Comparison of ENCODE assay signal across 14 cellular contexts in the genomic region with DNA sequence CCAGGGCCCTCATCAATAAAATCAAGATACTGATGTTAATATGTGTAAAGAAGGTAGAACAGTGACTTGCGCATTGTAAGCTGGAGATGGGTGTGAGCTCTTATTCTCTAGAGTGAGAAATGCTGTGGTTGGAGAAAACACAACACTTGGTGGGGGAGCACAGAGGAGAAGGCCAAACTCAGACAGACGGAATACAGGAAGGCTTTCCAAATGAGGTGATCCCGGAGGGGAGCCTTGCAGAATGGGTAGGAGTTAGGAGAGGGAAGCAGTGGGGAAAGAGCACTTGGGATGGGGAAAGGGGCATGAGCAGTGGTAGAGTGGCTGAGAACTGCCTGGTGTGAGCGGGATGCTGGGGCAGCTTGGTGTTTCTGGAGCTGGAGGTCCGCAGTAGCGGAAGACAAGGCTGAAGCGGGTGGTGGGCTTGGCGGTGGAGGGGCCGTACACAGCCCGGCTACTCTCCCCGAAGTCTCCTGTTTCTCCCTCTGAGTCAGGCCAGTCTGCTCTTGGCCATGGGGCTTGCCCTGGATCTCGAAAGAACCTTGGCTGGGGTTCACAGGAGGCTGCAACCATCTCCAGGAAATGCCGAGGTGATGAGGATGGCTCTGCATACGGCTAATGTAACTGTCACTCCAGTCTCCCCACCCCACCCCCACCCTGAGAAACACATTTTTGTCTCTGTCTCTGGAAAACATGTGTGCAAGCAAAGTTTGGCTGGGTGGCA. TPM values are rescaled to one million over a fixed set of nuclear protein-coding genes. Genes with fewer than 3 reads are reported as not detected.
DNase-seq lines count a peak whose midpoint lies in the region; ATAC-seq and TF ChIP-seq lines count a peak whose summit lies in the region.
"Had no signal": no experiment of that assay in that cellular context is flagged by ENCODE, and none has a peak within 500 bp of the region (broad histone marks: within the 10 kb centered on the region; RNA-seq: fewer than 3 reads in every experiment).

No MANE protein-coding gene starts in this region.

- TF ChIP-seq POLR2A in vagina (IDR thresholded peaks at IDR 0.05) (no peak), esophagus muscularis mucosa (IDR thresholded peaks at IDR 0.05; ENCODE audit: low read depth) (no peak)

- H3K27ac ChIP-seq in left lung (peak overlapping the region; percentile 39 to 45), vagina (peak overlapping the region; percentile 39), esophagus muscularis mucosa (replicated peaks in 1 of 4) (no peak overlapping the region), A673 (ENCODE audit: low read depth, low read length, poor library complexity, severe bottlenecking) (no peak overlapping the region)
- H3K27ac ChIP-seq: 22Rv1, SK-N-MC had no signal

- BruUV-seq in A673 (replicated peaks; lab: Mats Ljungman, UMichigan): no TSS peak

- no peak for TF ChIP-seq EP300 in esophagus muscularis mucosa (IDR thresholded peaks at IDR 0.05)

- H3K4me3 ChIP-seq in cardiac fibroblast (replicated peaks in 1 of 2; ENCODE audit: low read depth in 2 of 2, low read length in 2 of 2) (no peak overlapping the region), left lung (no peak overlapping the region), vagina (no peak overlapping the region), esophagus muscularis mucosa (no peak overlapping the region), A673 (ENCODE audit: low read depth, low read length, poor library complexity, severe bottlenecking) (no peak overlapping the region)
- H3K4me3 ChIP-seq: GM12878, SK-N-MC had no signal

- POLR2A ChIA-PET in A673 (lab: Charles Lee; ENCODE audit: low non-redundant PET): no interaction called here

- ATAC-seq in left lung: peak; percentile 55
- ATAC-seq: GM12878 had no signal

- H3K4me1 ChIP-seq in left lung (peaks cover 4 to 8% of the 10 kb centered on the region in 2 donors), vagina (no peaks in the 10 kb centered on the region), esophagus muscularis mucosa (peaks cover 0 to 10% (median 0%) of the 10 kb centered on the region in 4 donors), A673 (ENCODE audit: insufficient read depth, low read length, poor library complexity, severe bottlenecking) (no peaks in the 10 kb centered on the region)

- DNase-seq in DMS 273 (lab: John Stamatoyannopoulos, UW; ENCODE audit: unreplicated experiment): peak; percentile 44
- DNase-seq in DMS 273 treated with DMSO at 0.1 percent for 48 hours (lab: John Stamatoyannopoulos, UW): no peak
- peak; percentile 89 to 94 for DNase-seq in cardiac fibroblast (ENCODE audit: low read depth in 2 of 2)
- peak in 1 of 2 donors; percentile 36 for DNase-seq in left lung
- no peak for DNase-seq in vagina (ENCODE audit: extremely low spot score in 2 of 2)
- no peak for DNase-seq in activated CD4-positive, CD25-positive, alpha-beta regulatory T cell treated with anti-CD3 and anti-CD28 coated beads, Interleukin-2, amount 50 U/mL, for 72 hours
- DNase-seq in esophagus muscularis mucosa (ENCODE audit: extremely low spot score): no peak
- DNase-seq in A673 (ENCODE audit: low spot score): no peak
- DNase-seq: NCI-H187 treated with DMSO at 0.1 percent for 48 hours had no signal

- 67% methylated on average over 12 of the region's 14 CpGs for WGBS in esophagus muscularis mucosa

- H3K27me3 ChIP-seq in left lung (no peaks in the 10 kb centered on the region), vagina (no peaks in the 10 kb centered on the region), esophagus muscularis mucosa (peaks cover 0 to 4% (median 0%) of the 10 kb centered on the region in 4 donors), A673 (replicated peaks; ENCODE audit: insufficient read depth, low read depth, low read length, poor library complexity) (no peaks in the 10 kb centered on the region)

- no peaks in the 10 kb centered on the region for H3K9me3 ChIP-seq in left lung
- H3K9me3 ChIP-seq in vagina: no peaks in the 10 kb centered on the region
- H3K9me3 ChIP-seq in esophagus muscularis mucosa: no peaks in the 10 kb centered on the region
- H3K9me3 ChIP-seq in A673 (ENCODE audit: low read depth, low read length, poor library complexity, severe bottlenecking): no peaks in the 10 kb centered on the region

- intact Hi-C loops in left lung (cut with DNase I): no loop called here
- intact Hi-C loops in vagina (cut with DNase I): no loop called here
- intact Hi-C loops in esophagus muscularis mucosa (cut with DNase I): no loop called here
- intact Hi-C loops in A673 (cut with micrococcal nuclease; ENCODE audit: unreplicated experiment): no loop called here

- no peaks in the 10 kb centered on the region for H3K36me3 ChIP-seq in left lung
- H3K36me3 ChIP-seq in vagina: no peaks in the 10 kb centered on the region
- H3K36me3 ChIP-seq in esophagus muscularis mucosa: no peaks in the 10 kb centered on the region
- no peaks in the 10 kb centered on the region for H3K36me3 ChIP-seq in A673 (ENCODE audit: insufficient read depth, low read length, poor library complexity, severe bottlenecking)

- TF ChIP-seq CTCF in cardiac fibroblast (IDR thresholded peaks at IDR 0.05; ENCODE audit: low read depth, low read length): no peak
- no peak for TF ChIP-seq CTCF in left lung (IDR thresholded peaks at IDR 0.05)
- TF ChIP-seq CTCF in vagina (IDR thresholded peaks at IDR 0.05): no peak
- TF ChIP-seq CTCF in esophagus muscularis mucosa (IDR thresholded peaks at IDR 0.05): no peak
- no peak for TF ChIP-seq CTCF in A673 (conservative IDR thresholded peaks at IDR 0.05; ENCODE audit: low read depth, low read length)

- CTCF ChIA-PET in A673 (lab: Charles Lee): no interaction called here

RNA-seq across cellular contexts. Expression of gene PLAC1, which starts 11.3 kb away (rescaled TPM):
- total RNA-seq in left lung: not detected
- total RNA-seq in vagina: not detected
- not detected for total RNA-seq in esophagus muscularis mucosa
- 0.43 and 0.87 TPM in 2 replicates for total RNA-seq in A673 (2021)
- total RNA-seq: dermis microvascular lymphatic vessel endothelial cell, liver had no signal

Comparison
In these comparisons a context has a peak if more than half of its experiments do, and no peak if none do; other contexts are left out.
1. DNase-seq: peak in DMS 273 (single experiment) and cardiac fibroblast (2 of 2); none in DMS 273 treated with DMSO at 0.1 percent for 48 hours (single experiment), vagina (0 of 2), activated CD4-positive, CD25-positive, alpha-beta regulatory T cell treated with anti-CD3 and anti-CD28 coated beads, Interleukin-2, amount 50 U/mL, for 72 hours (single experiment), esophagus muscularis mucosa (single experiment) and A673 (single experiment).
2. H3K27ac ChIP-seq: peak in left lung (2 of 2) and vagina (single experiment); none in esophagus muscularis mucosa (0 of 4) and A673 (single experiment).